ENCODE assay signal across 8 cellular contexts in genomic region chrX:48800574-48801280, GRCh38. TPM values are rescaled to one million over a fixed set of nuclear protein-coding genes. Genes with fewer than 3 reads are reported as not detected.
DNase-seq lines count a peak whose midpoint lies in the region; ATAC-seq and TF ChIP-seq lines count a peak whose summit lies in the region.

No MANE protein-coding gene starts in this region.

- H3K4me3 ChIP-seq in DND-41 (ENCODE audit: low read depth in 1 of 2, low read length in 2 of 2) (peak overlapping the region; percentile 67 to 89; a peak in 3 of 4 replicates), PC-9 (peak overlapping the region; percentile 57; the same call in 1 of the 2 replicates), osteoblast (ENCODE audit: insufficient read depth, low read length) (peak overlapping the region; percentile 84)

- intact Hi-C loops in PC-9 (cut with micrococcal nuclease; ENCODE audit: unreplicated experiment): loop anchor here (1.0 to 5.0 kb wide), 2 partner anchors 39 to 97 kb away; partner anchors contain the start of genes GLOD5, PQBP1 and TIMM17B

- H3K9ac ChIP-seq in DND-41 (ENCODE audit: low read depth, low read length): peak overlapping the region; percentile 85

- peaks cover 5% of the 10 kb centered on the region for H3K4me1 Mint-ChIP-seq in endothelial cell (ENCODE audit: unreplicated experiment)

- H3K27me3 Mint-ChIP-seq in endothelial cell (ENCODE audit: unreplicated experiment): peaks cover 10% of the 10 kb centered on the region

- H3K27me3 ChIP-seq in DND-41 (ENCODE audit: insufficient read depth, low read length, poor library complexity) (no peaks in the 10 kb centered on the region), PC-9 (ENCODE audit: insufficient read depth, low read depth) (no peaks in the 10 kb centered on the region), osteoblast (ENCODE audit: insufficient read depth, low read length) (no peaks in the 10 kb centered on the region)

- peak overlapping the region; percentile 93 for H3K27ac ChIP-seq in DND-41 (ENCODE audit: low read length)
- peak overlapping the region; percentile 53 for H3K27ac ChIP-seq in PC-9
- peak overlapping the region; percentile 90 for H3K27ac ChIP-seq in osteoblast (ENCODE audit: low read depth, low read length)

- no peaks in the 10 kb centered on the region for H3K9me3 ChIP-seq in DND-41 (ENCODE audit: insufficient read depth, low read length, severe bottlenecking)
- no peaks in the 10 kb centered on the region for H3K9me3 ChIP-seq in PC-9 (ENCODE audit: insufficient read depth, low read depth)
- H3K9me3 ChIP-seq in osteoblast (ENCODE audit: low read depth, low read length): no peaks in the 10 kb centered on the region

- ATAC-seq in DND-41 (ENCODE audit: insufficient read depth, low read depth): no peak
- no peak for ATAC-seq in GM18861 (IDR thresholded peaks at IDR 0.05; ENCODE audit: unreplicated experiment)
- no peak for ATAC-seq in HG02852 (IDR thresholded peaks at IDR 0.05; ENCODE audit: unreplicated experiment)

- CTCF ChIA-PET in PC-9 (lab: Charles Lee): no interaction called here

- TSS peak; percentile 96 for BruUV-seq in PC-9 (replicated peaks; lab: Mats Ljungman, UMichigan)

- peak overlapping the region; percentile 94 for H3K4me3 Mint-ChIP-seq in endothelial cell (ENCODE audit: unreplicated experiment)

- no peaks in the 10 kb centered on the region for H3K9me3 Mint-ChIP-seq in endothelial cell (ENCODE audit: unreplicated experiment)

- no peaks in the 10 kb centered on the region for H3F3A ChIP-seq in PC-9 (ENCODE audit: insufficient read depth, low read depth)

- no peaks in the 10 kb centered on the region for H4K20me1 ChIP-seq in DND-41 (ENCODE audit: insufficient read depth, low read length)
- H4K20me1 ChIP-seq in PC-9 (ENCODE audit: insufficient read depth): no peaks in the 10 kb centered on the region
- H4K20me1 ChIP-seq in osteoblast (ENCODE audit: insufficient read depth, low read length): no peaks in the 10 kb centered on the region

- H3K79me2 ChIP-seq in DND-41 (ENCODE audit: insufficient read depth, low read length) (peaks cover 5% of the 10 kb centered on the region), PC-9 (ENCODE audit: low read depth) (no peaks in the 10 kb centered on the region), osteoblast (ENCODE audit: insufficient read depth, low read length) (no peaks in the 10 kb centered on the region)

- H3K36me3 ChIP-seq in DND-41 (ENCODE audit: insufficient read depth, low read length) (peaks cover 9% of the 10 kb centered on the region), PC-9 (ENCODE audit: low read depth) (no peaks in the 10 kb centered on the region), osteoblast (ENCODE audit: insufficient read depth, low read length) (peaks cover 5% of the 10 kb centered on the region)

- H2AFZ ChIP-seq in DND-41 (ENCODE audit: low read depth, low read length) (peak overlapping the region; percentile 92), PC-9 (peak overlapping the region; percentile 75), osteoblast (ENCODE audit: low read length) (peak overlapping the region; percentile 96)

- no peaks in the 10 kb centered on the region for H3K9me2 ChIP-seq in PC-9 (ENCODE audit: insufficient read depth)

- peak overlapping the region; percentile 92 for H3K4me2 ChIP-seq in DND-41 (ENCODE audit: insufficient read depth, low read length)
- peak overlapping the region; percentile 74 for H3K4me2 ChIP-seq in PC-9
- H3K4me2 ChIP-seq in osteoblast (ENCODE audit: insufficient read depth, low read length): peak overlapping the region; percentile 82

- POLR2A ChIA-PET in PC-9 (lab: Charles Lee; ENCODE audit: unreplicated experiment): interaction anchor here (0.5 to 0.9 kb wide), 3 partner anchors 96 to 279 kb away, joined by 3 to 8 read pairs (median 6); partner anchors contain the start of gene EBP

- H3K4me1 ChIP-seq in DND-41 (ENCODE audit: insufficient read depth, low read length): peaks cover 19% of the 10 kb centered on the region
- 0 out of 2 replicates have a peak, but pooled peaks cover 3% of the 10 kb centered on the region for H3K4me1 ChIP-seq in PC-9 (replicated peaks; ENCODE audit: insufficient read depth)
- H3K4me1 ChIP-seq in osteoblast (ENCODE audit: insufficient read depth, low read length): peaks cover 3% of the 10 kb centered on the region

- peak overlapping the region; percentile 97 for H3K27ac Mint-ChIP-seq in endothelial cell (ENCODE audit: unreplicated experiment)

- H3K36me3 Mint-ChIP-seq in endothelial cell (ENCODE audit: low read depth, unreplicated experiment): peaks cover 10% of the 10 kb centered on the region

- DNase-seq in DND-41 (no peak), PC-9 (no peak), endothelial cell (ENCODE audit: low spot score) (no peak), osteoblast (ENCODE audit: insufficient read length, low spot score, missing footprints) (no peak), NCI-H1092 treated with DMSO at 0.1 percent for 48 hours (lab: John Stamatoyannopoulos, UW) (no peak)
- DNase-seq in activated CD4-positive, alpha-beta T cell treated with anti-CD3 and anti-CD28 coated beads for 1 hour: no peak

- no peak for TF ChIP-seq CTCF in DND-41 (IDR thresholded peaks at IDR 0.05; ENCODE audit: borderline replicate concordance, extremely low read depth, low read length, poor library complexity, severe bottlenecking)
- TF ChIP-seq CTCF in PC-9 (conservative IDR thresholded peaks at IDR 0.05): no peak
- TF ChIP-seq CTCF in endothelial cell (IDR thresholded peaks at IDR 0.05; ENCODE audit: unreplicated experiment): no peak
- no peak for TF ChIP-seq CTCF in osteoblast (IDR thresholded peaks at IDR 0.05; ENCODE audit: extremely low read depth, low read depth, low read length)

RNA-seq across cellular contexts. Expression of gene HDAC6, which starts 1.1 kb away (rescaled TPM):
- 44.2 and 48.5 TPM in 2 replicates for total RNA-seq in PC-9 (2021)
- 122 TPM for total RNA-seq in endothelial cell (ENCODE audit: unreplicated experiment)
- 30.1 and 30.4 TPM in 2 replicates for total RNA-seq in osteoblast

RNA-seq across cellular contexts. Expression of gene GATA1, which starts 14.3 kb away (rescaled TPM):
- not detected in 2 replicates for total RNA-seq in PC-9 (2021)
- total RNA-seq in endothelial cell (ENCODE audit: unreplicated experiment): not detected
- total RNA-seq in osteoblast: not detected in 2 replicates

RNA-seq across cellular contexts. Expression of gene ERAS, which starts 25.6 kb away (rescaled TPM):
- 0.50 TPM in 1 of 2 replicates, not detected in the other for total RNA-seq in PC-9 (2021)
- not detected for total RNA-seq in endothelial cell (ENCODE audit: unreplicated experiment)
- total RNA-seq in osteoblast: not detected in 2 replicates

RNA-seq across cellular contexts. Expression of gene PCSK1N, which starts 34.7 kb away (rescaled TPM):
- total RNA-seq in PC-9 (2021): not detected in 2 replicates
- 2.0 TPM for total RNA-seq in endothelial cell (ENCODE audit: unreplicated experiment)
- total RNA-seq in osteoblast: not detected in 2 replicates

RNA-seq across cellular contexts. Expression of gene GLOD5, which starts 39.2 kb away (rescaled TPM):
- not detected in 2 replicates for total RNA-seq in PC-9 (2021)
- not detected for total RNA-seq in endothelial cell (ENCODE audit: unreplicated experiment)
- not detected in 2 replicates for total RNA-seq in osteoblast
